ENCODE assay signal across 8 cellular contexts in the genomic region with DNA sequence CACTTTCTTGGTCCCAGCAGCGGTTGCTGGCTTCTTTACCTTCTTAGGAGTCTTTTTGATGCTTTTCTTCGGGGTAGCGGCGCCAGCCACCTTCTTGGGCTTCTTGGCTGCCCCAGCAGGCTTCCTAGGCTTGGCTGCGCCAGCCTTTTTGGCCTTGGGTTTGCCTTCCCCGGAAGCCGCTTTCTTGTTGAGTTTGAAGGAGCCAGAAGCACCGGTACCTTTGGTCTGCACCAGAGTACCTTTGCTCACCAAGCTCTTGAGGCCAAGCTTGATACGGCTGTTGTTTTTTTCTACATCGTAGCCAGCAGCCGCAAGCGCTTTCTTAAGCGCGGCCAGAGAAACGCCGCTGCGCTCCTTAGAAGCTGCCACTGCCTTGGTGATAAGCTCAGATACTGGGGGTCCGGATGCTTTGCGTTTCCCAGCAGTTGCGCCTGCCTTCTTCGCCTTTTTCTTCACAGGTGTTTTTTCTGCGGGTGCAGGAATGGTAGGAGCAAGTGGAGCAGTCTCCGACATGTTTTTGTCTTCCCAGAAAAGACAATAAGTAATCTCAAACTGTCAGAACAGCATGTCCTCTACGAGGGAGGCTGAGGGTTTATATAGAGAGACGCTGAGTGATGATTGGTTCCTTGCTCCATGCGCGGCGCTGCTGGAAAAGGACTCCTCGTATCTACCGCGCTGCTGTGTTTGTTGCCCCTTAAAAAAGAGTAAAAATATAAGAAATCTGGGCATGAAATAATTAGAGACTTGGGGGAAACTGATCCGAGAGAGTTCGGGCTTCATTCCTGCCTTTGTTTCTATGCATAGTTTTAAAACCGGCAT.
DNase-seq lines count a peak whose midpoint lies in the region; ATAC-seq, FAIRE-seq and TF ChIP-seq lines count a peak whose summit lies in the region.

No MANE protein-coding gene starts in this region.

- POLR2A ChIA-PET in Caco-2 (lab: Charles Lee) = interaction anchor here (0.6 to 4.8 kb wide), 16 partner anchors 9 to 1604 kb away, joined by 3 to 77 read pairs (median 5); a partner anchor contains a TSS

- 0 to 3% (median 1%) methylated on average over 34 of the region's 34 CpGs for WGBS in psoas muscle, 3 donors

- CTCF ChIA-PET in Caco-2 (lab: Charles Lee) = interaction anchor here (0.7 to 1.4 kb wide), 3 partner anchors 12 to 35 kb away, joined by 3 to 6 read pairs (median 4); a partner anchor contains a TSS

- peak; percentile 98 to 99 for TF ChIP-seq POLR2A in Peyer's patch (IDR thresholded peaks at IDR 0.05)

- H3K4me1 Mint-ChIP-seq in Caco-2 (ENCODE audit: low read depth, unreplicated experiment) = no peaks in the 10 kb centered on the region
- H3K4me1 Mint-ChIP-seq in activated naive CD4-positive, alpha-beta T cell treated with anti-CD3 and anti-CD28 coated beads, Interleukin-2, amount 50 U/mL, for 24 hours = peaks cover 26% of the 10 kb centered on the region

- DNase-seq in Caco-2 (peak; percentile 79 to 81), Peyer's patch (peak; percentile 75 to 93 (median 85)), cardiac muscle cell (ENCODE audit: low read depth in 1 of 2, low spot score in 1 of 2) (peak; percentile 78 to 85), psoas muscle (peak in 1 of 2 donors; percentile 64), urothelium cell line (ENCODE audit: low spot score) (no peak)

- H3K36me3 Mint-ChIP-seq in Caco-2 (ENCODE audit: insufficient read depth, unreplicated experiment) = peaks cover 49% of the 10 kb centered on the region
- no peaks in the 10 kb centered on the region for H3K36me3 Mint-ChIP-seq in activated naive CD4-positive, alpha-beta T cell treated with anti-CD3 and anti-CD28 coated beads, Interleukin-2, amount 50 U/mL, for 24 hours

- H3K27ac Mint-ChIP-seq in Caco-2 (ENCODE audit: unreplicated experiment) = peak overlapping the region; percentile 92
- peak overlapping the region; percentile 98 for H3K27ac Mint-ChIP-seq in activated naive CD4-positive, alpha-beta T cell treated with anti-CD3 and anti-CD28 coated beads, Interleukin-2, amount 50 U/mL, for 24 hours

- BruUV-seq in Caco-2 (replicated peaks; lab: Mats Ljungman, UMichigan) = TSS peak; percentile 99

- H3K36me3 ChIP-seq in Caco-2 (ENCODE audit: control insufficient read depth, insufficient read depth, low read length) (no peaks in the 10 kb centered on the region), Peyer's patch (no peaks in the 10 kb centered on the region), cardiac muscle cell (no peaks in the 10 kb centered on the region), psoas muscle (ENCODE audit: insufficient read depth in 1 of 2, low read depth in 1 of 2) (no peaks in the 10 kb centered on the region)

- no peak for FAIRE-seq in urothelium cell line (lab: Jason Lieb, UNC)

- no peaks in the 10 kb centered on the region for H3K27me3 ChIP-seq in Caco-2 (replicated peaks; ENCODE audit: control insufficient read depth, insufficient read depth, low read length)
- H3K27me3 ChIP-seq in Peyer's patch = no peaks in the 10 kb centered on the region
- no peaks in the 10 kb centered on the region for H3K27me3 ChIP-seq in cardiac muscle cell
- H3K27me3 ChIP-seq in psoas muscle (ENCODE audit: insufficient read depth in 3 of 3, low read length in 2 of 3) = peaks cover 0 to 94% (median 18%) of the 10 kb centered on the region in 3 donors

- no peaks in the 10 kb centered on the region for H3K27me3 Mint-ChIP-seq in Caco-2 (ENCODE audit: insufficient read depth, unreplicated experiment)
- H3K27me3 Mint-ChIP-seq in activated naive CD4-positive, alpha-beta T cell treated with anti-CD3 and anti-CD28 coated beads, Interleukin-2, amount 50 U/mL, for 24 hours = no peaks in the 10 kb centered on the region

- no peak for TF ChIP-seq CTCF in Caco-2 (IDR thresholded peaks at IDR 0.05; ENCODE audit: insufficient read depth in 1 of 2, low read depth in 1 of 2, low read length in 1 of 2, severe bottlenecking in 1 of 2, unreplicated experiment in 1 of 2)
- peak in 1 of 6 experiments; percentile 5 for TF ChIP-seq CTCF in Peyer's patch (IDR thresholded peaks at IDR 0.05)
- TF ChIP-seq CTCF in cardiac muscle cell (IDR thresholded peaks at IDR 0.05; ENCODE audit: low read depth, low read length) = no peak
- TF ChIP-seq CTCF in psoas muscle (IDR thresholded peaks at IDR 0.05) = no peak

- peak; percentile 39 for ATAC-seq in GM19452 (IDR thresholded peaks at IDR 0.05; ENCODE audit: unreplicated experiment)
- ATAC-seq in HG03558 (IDR thresholded peaks at IDR 0.05; ENCODE audit: extremely low read depth, unreplicated experiment) = peak; percentile 35
- ATAC-seq in psoas muscle = peak; percentile 55 to 67 (median 58)

- peaks cover 11% of the 10 kb centered on the region; the same call in 1 of the 2 replicates for H3K4me1 ChIP-seq in Caco-2
- H3K4me1 ChIP-seq in Peyer's patch = peaks cover 0 to 9% (median 2%) of the 10 kb centered on the region in 4 donors
- H3K4me1 ChIP-seq in cardiac muscle cell (ENCODE audit: low read depth) = peaks cover 10% of the 10 kb centered on the region
- peaks cover 19% of the 10 kb centered on the region for H3K4me1 ChIP-seq in psoas muscle

- H3K9me3 Mint-ChIP-seq in Caco-2 (ENCODE audit: unreplicated experiment) = no peaks in the 10 kb centered on the region
- H3K9me3 Mint-ChIP-seq in activated naive CD4-positive, alpha-beta T cell treated with anti-CD3 and anti-CD28 coated beads, Interleukin-2, amount 50 U/mL, for 24 hours = no peaks in the 10 kb centered on the region

- no peaks in the 10 kb centered on the region for H3K9me3 ChIP-seq in Caco-2
- no peaks in the 10 kb centered on the region for H3K9me3 ChIP-seq in Peyer's patch
- H3K9me3 ChIP-seq in cardiac muscle cell (ENCODE audit: low read depth) = no peaks in the 10 kb centered on the region
- no peaks in the 10 kb centered on the region for H3K9me3 ChIP-seq in psoas muscle

- intact Hi-C loops in Caco-2 (cut with micrococcal nuclease; ENCODE audit: unreplicated experiment) (loop anchor here (1.0 kb wide), 3 partner anchors 8 to 15 kb away; no protein-coding TSS in a partner anchor), psoas muscle (cut with DNase I) (loop anchor here in 1 of 2 donors (5.0 kb wide), 2 partner anchors 37 to 38 kb away; a partner anchor contains a TSS)

- peak overlapping the region; percentile 76 for H3K4me3 Mint-ChIP-seq in Caco-2 (ENCODE audit: unreplicated experiment)
- peak overlapping the region; percentile 91 for H3K4me3 Mint-ChIP-seq in activated naive CD4-positive, alpha-beta T cell treated with anti-CD3 and anti-CD28 coated beads, Interleukin-2, amount 50 U/mL, for 24 hours

- H3K27ac ChIP-seq in Peyer's patch (peak overlapping the region; percentile 81 to 96 (median 96)), cardiac muscle cell (peak overlapping the region; percentile 0), psoas muscle (peak overlapping the region; percentile 51)

- peak overlapping the region; percentile 52 for H3K4me3 ChIP-seq in Caco-2 (ENCODE audit: low read depth, low read length)
- peak overlapping the region; percentile 51 to 65 (median 54) for H3K4me3 ChIP-seq in Peyer's patch
- peak overlapping the region; percentile 45 for H3K4me3 ChIP-seq in cardiac muscle cell
- H3K4me3 ChIP-seq in psoas muscle = peak overlapping the region; percentile 64

Comparison
In these comparisons a context has a peak if more than half of its experiments do, and no peak if none do; other contexts are left out.
1. H3K27ac ChIP-seq: peak in every context shown above with its lines; median percentile 96 in Peyer's patch; 51 in psoas muscle; 0 in cardiac muscle cell.